ENCODE assay signal across 9 cellular contexts in the genomic region with DNA sequence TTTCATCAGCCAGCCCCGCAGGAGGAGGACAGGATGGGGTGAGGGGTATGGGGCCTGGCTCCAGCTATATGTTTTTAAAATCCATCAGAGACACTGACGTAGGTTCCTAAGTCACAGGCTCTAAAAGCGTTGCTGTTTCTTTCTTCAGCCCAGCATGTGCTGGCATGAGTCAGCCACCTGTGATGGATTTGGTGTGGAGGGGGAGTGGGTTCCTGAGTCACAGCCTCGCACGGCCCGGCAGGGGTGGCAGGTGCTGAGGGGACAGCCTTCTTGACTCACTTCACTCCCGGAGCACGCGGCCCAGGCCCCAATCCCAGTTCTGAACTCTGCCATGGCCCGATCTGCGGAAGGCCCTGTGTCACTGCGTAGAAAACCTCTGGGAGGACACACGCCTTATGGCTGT. TPM values are rescaled to one million over a fixed set of nuclear protein-coding genes. Genes with fewer than 3 reads are reported as not detected.
A peak's percentile ranks its signal among the peaks of the same experiment; 100 is the strongest.
DNase-seq lines count a peak whose midpoint lies in the region; ATAC-seq lines count a peak whose summit lies in the region.
"Had no signal": no experiment of that assay in that cellular context is flagged by ENCODE, and none has a peak within 500 bp of the region (broad histone marks: within the 10 kb centered on the region; RNA-seq: fewer than 3 reads in every experiment).

No MANE protein-coding gene starts in this region.

- H3K4me3 Mint-ChIP-seq in activated naive CD4-positive, alpha-beta T cell treated with anti-CD3 and anti-CD28 coated beads, Interleukin-2, amount 10 ng/mL, durations not matched to agents 7 days and 5 days, result no peak overlapping the region
- no peak overlapping the region for H3K4me3 Mint-ChIP-seq in activated T-helper 1 cell treated with anti-CD3 and anti-CD28 coated beads, Interleukin-12 subunit alpha, Interleukin-12 subunit beta, Interleukin-2, Interleukin-4 antibody, amounts not matched to agents 30 ng/mL and 10 ng/mL and 1 ng/mL, durations not matched to agents 14 hours and 24 hours and 36 hours

- no peaks in the 10 kb centered on the region for H3K9me3 Mint-ChIP-seq in activated naive CD4-positive, alpha-beta T cell treated with anti-CD3 and anti-CD28 coated beads, Interleukin-2, amount 10 ng/mL, durations not matched to agents 7 days and 5 days
- H3K9me3 Mint-ChIP-seq in activated T-helper 1 cell treated with anti-CD3 and anti-CD28 coated beads, Interleukin-12 subunit alpha, Interleukin-12 subunit beta, Interleukin-2, Interleukin-4 antibody, amounts not matched to agents 30 ng/mL and 10 ng/mL and 1 ng/mL, durations not matched to agents 14 hours and 24 hours and 36 hours, result no peaks in the 10 kb centered on the region

- DNase-seq in HCEC 1CT (peak; percentile 92), amniotic epithelial cell (ENCODE audit: low read depth) (peak; percentile 99), head of caudate nucleus (peak; percentile 45 to 90 (median 71)), smooth muscle cell of the brain vasculature (ENCODE audit: low read depth, low spot score) (peak; percentile 92)
- no peak for DNase-seq in activated naive CD4-positive, alpha-beta T cell treated with anti-CD3 and anti-CD28 coated beads, Interleukin-2, amount 10 ng/mL, durations not matched to agents 7 days and 5 days
- DNase-seq in activated T-helper 1 cell treated with anti-CD3 and anti-CD28 coated beads, Interleukin-12 subunit alpha, Interleukin-12 subunit beta, Interleukin-2, Interleukin-4 antibody, amounts not matched to agents 30 ng/mL and 10 ng/mL and 1 ng/mL, durations not matched to agents 14 hours and 24 hours and 36 hours (ENCODE audit: low spot score), result no peak
- no peak for DNase-seq in stimulated activated naive CD4-positive, alpha-beta T cell treated with Interleukin-2 at 50 U/mL for 16 hours (lab: John Stamatoyannopoulos, UW)
- DNase-seq: NCI-H1436 treated with DMSO at 0.1 percent for 48 hours had no signal

- H3K36me3 Mint-ChIP-seq in activated naive CD4-positive, alpha-beta T cell treated with anti-CD3 and anti-CD28 coated beads, Interleukin-2, amount 10 ng/mL, durations not matched to agents 7 days and 5 days, result peaks cover 5% of the 10 kb centered on the region
- peaks cover 3% of the 10 kb centered on the region for H3K36me3 Mint-ChIP-seq in activated T-helper 1 cell treated with anti-CD3 and anti-CD28 coated beads, Interleukin-12 subunit alpha, Interleukin-12 subunit beta, Interleukin-2, Interleukin-4 antibody, amounts not matched to agents 30 ng/mL and 10 ng/mL and 1 ng/mL, durations not matched to agents 14 hours and 24 hours and 36 hours (ENCODE audit: low read depth)

- peaks cover 10% of the 10 kb centered on the region for H3K4me1 Mint-ChIP-seq in activated naive CD4-positive, alpha-beta T cell treated with anti-CD3 and anti-CD28 coated beads, Interleukin-2, amount 10 ng/mL, durations not matched to agents 7 days and 5 days
- H3K4me1 Mint-ChIP-seq in activated T-helper 1 cell treated with anti-CD3 and anti-CD28 coated beads, Interleukin-12 subunit alpha, Interleukin-12 subunit beta, Interleukin-2, Interleukin-4 antibody, amounts not matched to agents 30 ng/mL and 10 ng/mL and 1 ng/mL, durations not matched to agents 14 hours and 24 hours and 36 hours (ENCODE audit: low read depth), result no peaks in the 10 kb centered on the region

- no peak overlapping the region for H3K27ac Mint-ChIP-seq in activated naive CD4-positive, alpha-beta T cell treated with anti-CD3 and anti-CD28 coated beads, Interleukin-2, amount 10 ng/mL, durations not matched to agents 7 days and 5 days
- no peak overlapping the region for H3K27ac Mint-ChIP-seq in activated T-helper 1 cell treated with anti-CD3 and anti-CD28 coated beads, Interleukin-12 subunit alpha, Interleukin-12 subunit beta, Interleukin-2, Interleukin-4 antibody, amounts not matched to agents 30 ng/mL and 10 ng/mL and 1 ng/mL, durations not matched to agents 14 hours and 24 hours and 36 hours

- intact Hi-C loops in head of caudate nucleus (cut with DNase I), result no loop called here
- intact Hi-C loops in activated T-helper 1 cell treated with anti-CD3 and anti-CD28 coated beads, Interleukin-12 subunit alpha, Interleukin-12 subunit beta, Interleukin-2, Interleukin-4 antibody, amounts not matched to agents 30 ng/mL and 10 ng/mL and 1 ng/mL, durations not matched to agents 14 hours and 24 hours and 36 hours (cut with micrococcal nuclease), result no loop called here

- no peak for ATAC-seq in GM21529 (IDR thresholded peaks at IDR 0.05; ENCODE audit: unreplicated experiment)

- H3K27me3 Mint-ChIP-seq in activated naive CD4-positive, alpha-beta T cell treated with anti-CD3 and anti-CD28 coated beads, Interleukin-2, amount 10 ng/mL, durations not matched to agents 7 days and 5 days, result no peaks in the 10 kb centered on the region
- no peaks in the 10 kb centered on the region for H3K27me3 Mint-ChIP-seq in activated T-helper 1 cell treated with anti-CD3 and anti-CD28 coated beads, Interleukin-12 subunit alpha, Interleukin-12 subunit beta, Interleukin-2, Interleukin-4 antibody, amounts not matched to agents 30 ng/mL and 10 ng/mL and 1 ng/mL, durations not matched to agents 14 hours and 24 hours and 36 hours (ENCODE audit: insufficient read depth)

- CTCF ChIA-PET in activated naive CD4-positive, alpha-beta T cell treated with anti-CD3 and anti-CD28 coated beads, Interleukin-2, amount 10 ng/mL, durations not matched to agents 7 days and 5 days (lab: Charles Lee), result no interaction called here

RNA-seq across cellular contexts. Expression of a gene that starts 38.8 kb away (rescaled TPM):
- 69.0 and 70.9 TPM in 2 replicates for total RNA-seq in activated T-helper 1 cell treated with anti-CD3 and anti-CD28 coated beads, Interleukin-12 subunit alpha, Interleukin-12 subunit beta, Interleukin-2, Interleukin-4 antibody, amounts not matched to agents 30 ng/mL and 10 ng/mL and 1 ng/mL, durations not matched to agents 14 hours and 24 hours and 36 hours

Comparison
In these comparisons a context has a peak if more than half of its experiments do, and no peak if none do; other contexts are left out.
1. DNase-seq: peak in HCEC 1CT (single experiment), amniotic epithelial cell (single experiment), head of caudate nucleus (42 of 42) and smooth muscle cell of the brain vasculature (single experiment); none in activated naive CD4-positive, alpha-beta T cell treated with anti-CD3 and anti-CD28 coated beads, Interleukin-2, amount 10 ng/mL, durations not matched to agents 7 days and 5 days (single experiment), activated T-helper 1 cell treated with anti-CD3 and anti-CD28 coated beads, Interleukin-12 subunit alpha, Interleukin-12 subunit beta, Interleukin-2, Interleukin-4 antibody, amounts not matched to agents 30 ng/mL and 10 ng/mL and 1 ng/mL, durations not matched to agents 14 hours and 24 hours and 36 hours (single experiment) and stimulated activated naive CD4-positive, alpha-beta T cell treated with Interleukin-2 at 50 U/mL for 16 hours (single experiment).